10 cellular contexts compared by ENCODE assay signal in genomic region chr2:18896106-18896505, GRCh38.
"Had no signal": no experiment of that assay in that cellular context is flagged by ENCODE, and none has a peak within 500 bp of the region (broad histone marks: within the 10 kb centered on the region; RNA-seq: fewer than 3 reads in every experiment).

No MANE protein-coding gene starts in this region.

- H3K27me3 Mint-ChIP-seq: activated naive CD8-positive, alpha-beta T cell treated with anti-CD3 and anti-CD28 coated beads for 36 hours; stimulated activated naive CD8-positive, alpha-beta T cell treated with anti-CD3 and anti-CD28 coated beads, Interleukin-15, amount 100 ng/mL, for 72 hours had no signal

- H3K27ac Mint-ChIP-seq: activated naive CD8-positive, alpha-beta T cell treated with anti-CD3 and anti-CD28 coated beads for 36 hours; stimulated activated naive CD8-positive, alpha-beta T cell treated with anti-CD3 and anti-CD28 coated beads, Interleukin-15, amount 100 ng/mL, for 72 hours had no signal

- DNase-seq: activated CD4-positive, alpha-beta T cell treated with anti-CD3 and anti-CD28 coated beads for 1 hour; activated CD4-positive, alpha-beta T cell treated with anti-CD3 and anti-CD28 coated beads, Interleukin-2, amount 50 U/mL, for 48 hours; activated gamma-delta T cell; activated naive CD8-positive, alpha-beta T cell treated with anti-CD3 and anti-CD28 coated beads for 36 hours; activated T-cell treated with anti-CD3 and anti-CD28 coated beads, Interleukin-2, amount 50 U/mL, for 48 hours; hypothalamus; stimulated activated CD4-positive, alpha-beta T cell treated with anti-CD3 and anti-CD28 coated beads, Interleukin-4, amount 100 ng/mL, for 4 hours; stimulated activated naive CD8-positive, alpha-beta T cell treated with anti-CD3 and anti-CD28 coated beads, Interleukin-15, amount 100 ng/mL, for 72 hours had no signal

- H3K4me3 Mint-ChIP-seq: activated naive CD8-positive, alpha-beta T cell treated with anti-CD3 and anti-CD28 coated beads for 36 hours; stimulated activated naive CD8-positive, alpha-beta T cell treated with anti-CD3 and anti-CD28 coated beads, Interleukin-15, amount 100 ng/mL, for 72 hours had no signal

- H3K36me3 ChIP-seq: esophagus muscularis mucosa, ovary had no signal

- H3K9me3 Mint-ChIP-seq: activated naive CD8-positive, alpha-beta T cell treated with anti-CD3 and anti-CD28 coated beads for 36 hours; stimulated activated naive CD8-positive, alpha-beta T cell treated with anti-CD3 and anti-CD28 coated beads, Interleukin-15, amount 100 ng/mL, for 72 hours had no signal

- ATAC-seq: stimulated activated naive CD8-positive, alpha-beta T cell treated with anti-CD3 and anti-CD28 coated beads, Interleukin-15, amount 100 ng/mL, for 72 hours had no signal

- H3K27ac ChIP-seq: esophagus muscularis mucosa, ovary had no signal

- H3K4me1 Mint-ChIP-seq: activated naive CD8-positive, alpha-beta T cell treated with anti-CD3 and anti-CD28 coated beads for 36 hours; stimulated activated naive CD8-positive, alpha-beta T cell treated with anti-CD3 and anti-CD28 coated beads, Interleukin-15, amount 100 ng/mL, for 72 hours had no signal

- H3K4me3 ChIP-seq: esophagus muscularis mucosa, ovary had no signal

- H3K27me3 ChIP-seq: esophagus muscularis mucosa, ovary had no signal

- H3K9me3 ChIP-seq: esophagus muscularis mucosa, ovary had no signal
